In the genomic region with DNA sequence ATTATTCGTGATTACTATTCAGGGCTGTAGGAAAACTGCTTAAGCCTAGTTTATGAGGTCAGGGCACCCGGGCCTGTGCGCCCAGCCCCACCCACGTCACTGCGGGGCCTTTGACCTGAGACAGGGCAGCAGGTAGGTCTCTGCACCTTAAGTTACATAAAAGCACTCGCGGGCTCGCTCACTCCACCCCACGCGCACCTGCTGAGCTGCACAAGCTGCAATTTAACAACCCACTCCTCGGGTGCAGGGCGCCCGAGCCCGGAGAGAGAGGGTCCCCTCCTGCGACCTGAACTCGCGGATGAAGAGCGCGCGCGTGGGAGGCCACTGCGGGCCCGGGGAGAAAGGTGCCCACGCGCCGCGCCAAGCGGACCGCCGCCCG, we compare ENCODE assay signal across 9 cellular contexts. TPM values are rescaled to one million over a fixed set of nuclear protein-coding genes. Genes with fewer than 3 reads are reported as not detected.
DNase-seq lines count a peak whose midpoint lies in the region; ATAC-seq and TF ChIP-seq lines count a peak whose summit lies in the region.
"Had no signal": no experiment of that assay in that cellular context is flagged by ENCODE, and none has a peak within 500 bp of the region (broad histone marks: within the 10 kb centered on the region; RNA-seq: fewer than 3 reads in every experiment).

No MANE protein-coding gene starts in this region.

- POLR2A ChIA-PET in AG04449 (lab: Yijun Ruan, JAX): interaction anchor here (1.0 kb wide), 1 partner anchor 19 kb away, joined by 3 read pairs; no protein-coding TSS in a partner anchor

- TF ChIP-seq CTCF in AG04449 (IDR thresholded peaks at IDR 0.05; ENCODE audit: insufficient read depth, low read length, missing control alignments) (no peak), neural crest cell (conservative IDR thresholded peaks at IDR 0.05) (no peak)

- no peaks in the 10 kb centered on the region for H3K9me3 Mint-ChIP-seq in neural crest cell

- no peaks in the 10 kb centered on the region for H3K9me3 ChIP-seq in effector memory CD4-positive, alpha-beta T cell (ENCODE audit: control insufficient read depth, low read length)

- H3K4me3 Mint-ChIP-seq in neural crest cell: peak overlapping the region; percentile 94

- peak overlapping the region; percentile 73 for H3K4me3 ChIP-seq in AG04449 (ENCODE audit: low read depth, low read length)
- H3K4me3 ChIP-seq in effector memory CD4-positive, alpha-beta T cell (ENCODE audit: insufficient read depth, low read depth, low read length, poor library complexity, severe bottlenecking): peak overlapping the region; percentile 67

- CTCF ChIA-PET in AG04449 (lab: Yijun Ruan, JAX): interaction anchor here (0.9 to 4.9 kb wide), 6 partner anchors 10 to 31 kb away, joined by 3 to 65 read pairs (median 6); partner anchors contain the start of gene HES3

- peaks cover 11% of the 10 kb centered on the region for H3K36me3 ChIP-seq in effector memory CD4-positive, alpha-beta T cell (ENCODE audit: control insufficient read depth, insufficient read depth, low read length)

- peak; percentile 27 for ATAC-seq in GM21367 (IDR thresholded peaks at IDR 0.05; ENCODE audit: unreplicated experiment)

- H3K27me3 Mint-ChIP-seq in neural crest cell (ENCODE audit: low read depth): peaks cover 5% of the 10 kb centered on the region

- H3K27ac Mint-ChIP-seq in neural crest cell (ENCODE audit: unreplicated experiment): peak overlapping the region; percentile 50

- peaks cover 9% of the 10 kb centered on the region for H3K36me3 Mint-ChIP-seq in neural crest cell (ENCODE audit: low read depth)

- no peak for DNase-seq in AG04449 (ENCODE audit: low read depth, low spot score)
- DNase-seq in NCI-H69 (lab: John Stamatoyannopoulos, UW): peak; percentile 38
- no peak for DNase-seq in effector memory CD4-positive, alpha-beta T cell
- no peak for DNase-seq in neural crest cell (ENCODE audit: low read depth, low spot score)
- no peak for DNase-seq in NCI-H446 (lab: John Stamatoyannopoulos, UW)
- no peak for DNase-seq in GM03348 (ENCODE audit: low spot score)
- DNase-seq in T-helper 9 cell: no peak

- H3K4me1 ChIP-seq in effector memory CD4-positive, alpha-beta T cell (ENCODE audit: control insufficient read depth, insufficient read depth, low read length, poor library complexity, severe bottlenecking): peaks cover 5% of the 10 kb centered on the region

- H3K4me1 Mint-ChIP-seq in neural crest cell: peaks cover 45% of the 10 kb centered on the region

- peak overlapping the region; percentile 25 for H3K27ac ChIP-seq in effector memory CD4-positive, alpha-beta T cell (ENCODE audit: insufficient read depth, low read length, poor library complexity, severe bottlenecking)

- H3K27me3 ChIP-seq in effector memory CD4-positive, alpha-beta T cell (replicated peaks; ENCODE audit: control insufficient read depth, insufficient read depth, low read length, poor library complexity, severe bottlenecking): no peaks in the 10 kb centered on the region

RNA-seq across cellular contexts. Expression of gene ICMT, which starts 0.5 kb away (rescaled TPM):
- 85.4 and 92.8 TPM in 2 replicates for total RNA-seq in neural crest cell

RNA-seq across cellular contexts. Expression of gene HES3, which starts 8.7 kb away (rescaled TPM):
- total RNA-seq in neural crest cell: 23.6 and 25.2 TPM in 2 replicates
- total RNA-seq: pulmonary artery endothelial cell had no signal

RNA-seq across cellular contexts. Expression of gene GPR153, which starts 25.6 kb away (rescaled TPM):
- 28.1 and 28.7 TPM in 2 replicates for total RNA-seq in neural crest cell

RNA-seq across cellular contexts. Expression of gene RNF207, which starts 29.4 kb away (rescaled TPM):
- total RNA-seq in neural crest cell: 3.8 and 4.9 TPM in 2 replicates

RNA-seq across cellular contexts. Expression of gene RPL22, which starts 35.9 kb away (rescaled TPM):
- 479 and 516 TPM in 2 replicates for total RNA-seq in neural crest cell
